1 cellular context compared by ENCODE assay signal in the genomic region with DNA sequence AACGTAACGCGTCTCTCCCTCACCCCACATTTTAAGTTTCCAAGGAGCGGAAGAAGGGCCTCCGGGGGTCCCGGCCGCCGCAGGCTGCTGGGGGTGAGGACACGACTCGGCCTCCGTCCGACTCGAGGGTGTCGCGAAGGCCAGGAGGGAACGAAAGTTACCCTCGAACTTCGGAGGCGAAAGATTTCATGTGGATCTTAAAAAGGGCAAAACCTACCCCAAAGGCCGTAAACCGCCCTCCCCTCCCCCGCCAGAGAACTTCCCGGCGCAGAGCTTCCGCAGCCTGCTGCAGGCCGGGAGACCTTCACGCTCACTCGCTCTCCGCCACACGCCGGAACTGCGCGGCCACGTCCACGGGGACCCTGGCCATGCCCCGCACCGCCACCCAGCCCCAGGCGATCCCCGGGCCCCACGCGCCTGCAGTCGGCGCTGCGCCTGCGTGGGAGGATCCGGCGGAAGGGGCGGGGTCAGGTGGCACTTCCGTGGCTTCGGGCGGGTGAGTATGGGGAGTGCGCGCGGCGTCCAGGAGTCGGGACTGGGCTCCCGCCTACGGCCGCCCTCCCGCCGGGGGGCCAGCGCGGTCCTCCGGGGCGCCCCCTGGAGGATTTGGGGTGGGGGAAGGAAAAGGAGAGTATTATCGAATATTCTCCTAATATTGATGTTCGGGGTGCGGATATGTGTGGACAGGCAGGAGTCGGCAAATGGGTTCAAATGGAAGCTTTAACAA.
A peak's percentile ranks its signal among the peaks of the same experiment; 100 is the strongest.
TF ChIP-seq lines count a peak whose summit lies in the region.

A gene (plus strand): TSS at position 474 of the 727 bp plus-strand sequence. CDS start 19,755 bp downstream, outside the sequence.

TF ChIP-seq in IMR-90, 13 proteins besides CTCF, POLR2A, EP300 and RAD21 (continued from another document):
- TF ChIP-seq, protein P1, sequence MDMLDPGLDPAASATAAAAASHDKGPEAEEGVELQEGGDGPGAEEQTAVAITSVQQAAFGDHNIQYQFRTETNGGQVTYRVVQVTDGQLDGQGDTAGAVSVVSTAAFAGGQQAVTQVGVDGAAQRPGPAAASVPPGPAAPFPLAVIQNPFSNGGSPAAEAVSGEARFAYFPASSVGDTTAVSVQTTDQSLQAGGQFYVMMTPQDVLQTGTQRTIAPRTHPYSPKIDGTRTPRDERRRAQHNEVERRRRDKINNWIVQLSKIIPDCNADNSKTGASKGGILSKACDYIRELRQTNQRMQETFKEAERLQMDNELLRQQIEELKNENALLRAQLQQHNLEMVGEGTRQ (IDR thresholded peaks at IDR 0.05; ENCODE audit: low read depth, low read length), result peak; percentile 81
